In the genomic region with DNA sequence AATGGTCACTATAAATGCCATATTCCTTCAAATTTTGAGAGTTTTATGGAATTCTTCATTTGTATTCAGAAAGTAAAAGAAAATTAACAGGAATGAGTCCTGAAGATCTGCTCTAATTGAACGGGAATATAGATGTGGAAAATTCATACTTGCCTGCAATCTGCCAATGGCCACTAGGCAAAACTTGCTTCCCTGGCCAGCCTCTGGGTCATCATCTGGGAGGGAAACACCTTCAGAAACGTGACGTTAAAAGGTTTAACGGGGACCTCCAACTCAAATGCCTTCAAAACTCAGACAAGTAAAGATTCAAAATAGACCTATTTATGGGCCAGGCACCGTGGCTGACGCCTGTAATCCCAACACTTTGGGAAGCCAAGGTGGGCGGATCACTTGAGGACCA, we compare ENCODE assay signal across 14 cellular contexts. TPM values are rescaled to one million over a fixed set of nuclear protein-coding genes. Genes with fewer than 3 reads are reported as not detected.
A peak's percentile ranks its signal among the peaks of the same experiment; 100 is the strongest.
DNase-seq lines count a peak whose midpoint lies in the region; ATAC-seq, FAIRE-seq and TF ChIP-seq lines count a peak whose summit lies in the region.
"Had no signal": no experiment of that assay in that cellular context is flagged by ENCODE, and none has a peak within 500 bp of the region (broad histone marks: within the 10 kb centered on the region; RNA-seq: fewer than 3 reads in every experiment).

No MANE protein-coding gene starts in this region.

- H3K4me1 Mint-ChIP-seq in neural progenitor cell: no peaks in the 10 kb centered on the region

- no peak overlapping the region for H2BK20ac ChIP-seq in H1 (ENCODE audit: low read length)

- TF ChIP-seq CTCF in DND-41 (IDR thresholded peaks at IDR 0.05; ENCODE audit: borderline replicate concordance, extremely low read depth, low read length, poor library complexity, severe bottlenecking) (peak; percentile 11), LNCAP (IDR thresholded peaks at IDR 0.05) (peak; percentile 16; the same call in 1 of the 2 replicates), H1 (IDR thresholded peaks at IDR 0.05; ENCODE audit: control extremely low read depth in 1 of 3, insufficient read depth in 1 of 3, low read depth in 1 of 3, low read length in 3 of 3) (peak; percentile 34 to 57 (median 42)), neural progenitor cell (IDR thresholded peaks at IDR 0.05) (peak; percentile 53)

- H3F3A ChIP-seq in neural progenitor cell (ENCODE audit: low read depth): no peaks in the 10 kb centered on the region

- H3K4me2 ChIP-seq in DND-41 (ENCODE audit: insufficient read depth, low read length): no peak overlapping the region
- H3K4me2 ChIP-seq in H1 (ENCODE audit: insufficient read depth in 1 of 2, low read depth in 2 of 2, low read length in 2 of 2): no peak overlapping the region
- no peak overlapping the region for H3K4me2 ChIP-seq in neural progenitor cell

- POLR2A ChIA-PET in H1 (lab: Charles Lee; ENCODE audit: partially characterized antibody): interaction anchor here (1.2 kb wide), 1 partner anchor 251 kb away, joined by 3 read pairs; a partner anchor contains a TSS

- no peak overlapping the region for H2BK15ac ChIP-seq in H1 (ENCODE audit: low read length)

- H3K56ac ChIP-seq in H1 (replicated peaks; ENCODE audit: insufficient read length, low read depth, low read length): no peak overlapping the region

- no peak overlapping the region for H2BK12ac ChIP-seq in H1 (ENCODE audit: low read depth, low read length)

- no peak overlapping the region for H2AK5ac ChIP-seq in H1 (ENCODE audit: low read depth, low read length)

- no peaks in the 10 kb centered on the region for H3K4me1 ChIP-seq in DND-41 (ENCODE audit: insufficient read depth, low read length)
- H3K4me1 ChIP-seq in H1 (replicated peaks in 1 of 4; ENCODE audit: control insufficient read depth in 3 of 4, insufficient read depth in 4 of 4, low read length in 3 of 4): no peaks in the 10 kb centered on the region
- H3K4me1 ChIP-seq in neural progenitor cell: no peaks in the 10 kb centered on the region
- H3K4me1 ChIP-seq: ascending aorta, Peyer's patch had no signal

- H3K18ac ChIP-seq in H1 (ENCODE audit: extremely low read depth, low read length): no peak overlapping the region

- H3K9me3 Mint-ChIP-seq in neural progenitor cell: no peaks in the 10 kb centered on the region

- no peaks in the 10 kb centered on the region for H3K79me2 ChIP-seq in DND-41 (ENCODE audit: insufficient read depth, low read length)
- H3K79me2 ChIP-seq in H1 (ENCODE audit: control insufficient read depth in 1 of 2, insufficient read depth in 2 of 2, low read length in 2 of 2): no peaks in the 10 kb centered on the region
- H3K79me2 ChIP-seq in neural progenitor cell (ENCODE audit: low read depth): no peaks in the 10 kb centered on the region

- no peak overlapping the region for H2BK5ac ChIP-seq in H1 (ENCODE audit: low read depth, low read length)

- H3K4me3 Mint-ChIP-seq in neural progenitor cell: no peak overlapping the region

- TF ChIP-seq POLR2A in H1 (IDR thresholded peaks at IDR 0.05; ENCODE audit: control extremely low read depth in 1 of 2, low read depth in 2 of 2, low read length in 2 of 2): no peak

- H3K27ac ChIP-seq in DND-41 (ENCODE audit: low read length) (no peak overlapping the region), H1 (ENCODE audit: low read depth, low read length) (no peak overlapping the region), neural progenitor cell (no peak overlapping the region)
- H3K27ac ChIP-seq: ascending aorta, Peyer's patch had no signal

- no peak overlapping the region for H4K5ac ChIP-seq in H1 (ENCODE audit: insufficient read length, low read depth, low read length)

- WGBS in H1 (ENCODE audit: extremely low coverage in 1 of 2, insufficient coverage in 1 of 2, insufficient read length in 1 of 2, insufficient replicate concordance in 2 of 2, low coverage in 1 of 2, low lambda C conversion rate in 2 of 2, missing lambda C conversion rate in 1 of 2), 2 experiments: 90% methylated on average over 7 of the region's 7 CpGs; no CpG with 5 or more reads in 1 of the 2 experiments

- H3K79me1 ChIP-seq in H1 (ENCODE audit: low read depth, low read length): no peaks in the 10 kb centered on the region

- H3K36me3 ChIP-seq in DND-41 (ENCODE audit: insufficient read depth, low read length) (peaks cover 66% of the 10 kb centered on the region), H1 (ENCODE audit: control insufficient read depth in 2 of 4, insufficient read depth in 4 of 4, low read length in 3 of 4) (peaks cover 2 to 53% (median 17%) of the 10 kb centered on the region in 4 experiments; a peak in 5 of 8 replicates), neural progenitor cell (peaks cover 13% of the 10 kb centered on the region)

- peaks cover 17% of the 10 kb centered on the region for H3K36me3 Mint-ChIP-seq in neural progenitor cell

- no peak overlapping the region for H4K8ac ChIP-seq in H1 (ENCODE audit: extremely low read depth, insufficient read depth, low read length)

- no peak overlapping the region for H2AFZ ChIP-seq in DND-41 (ENCODE audit: low read depth, low read length)
- H2AFZ ChIP-seq in H1 (ENCODE audit: low read length): no peak overlapping the region
- H2AFZ ChIP-seq in neural progenitor cell (replicated peaks): no peak overlapping the region

- H4K20me1 ChIP-seq in DND-41 (ENCODE audit: insufficient read depth, low read length) (no peaks in the 10 kb centered on the region), H1 (replicated peaks in 1 of 2; ENCODE audit: control insufficient read depth in 1 of 2, insufficient read depth in 2 of 2, low read length in 2 of 2) (no peaks in the 10 kb centered on the region), neural progenitor cell (ENCODE audit: low read depth) (no peaks in the 10 kb centered on the region)

- ATAC-seq in DND-41 (ENCODE audit: insufficient read depth, low read depth) (no peak), GM21526 (IDR thresholded peaks at IDR 0.05; ENCODE audit: low FRiP score, unreplicated experiment) (no peak), HG03457 (IDR thresholded peaks at IDR 0.05; ENCODE audit: unreplicated experiment) (no peak)

- DNase-seq in DND-41 (no peak), H1 (ENCODE audit: low read depth in 1 of 2, low spot score in 2 of 2) (no peak), neural progenitor cell (ENCODE audit: low spot score) (peak; percentile 5), NCI-H146 treated with DMSO at 0.1 percent for 48 hours (lab: John Stamatoyannopoulos, UW; ENCODE audit: unreplicated experiment) (no peak)
- DNase-seq in activated naive CD4-positive, alpha-beta T cell treated with Interleukin-2 at 50 U/mL for 16 hours: no peak
- DNase-seq: activated T-cell treated with anti-CD3 and anti-CD28 coated beads, Interleukin-2, amount 50 U/mL, for 1 hour; kidney; NCI-H2171; Peyer's patch had no signal

- peak; percentile 52 to 56 for TF ChIP-seq RAD21 in H1 (IDR thresholded peaks at IDR 0.05 in 1 of 2, conservative IDR thresholded peaks at IDR 0.05 in 1 of 2; ENCODE audit: low read depth in 2 of 2, low read length in 2 of 2)

- H3K27ac Mint-ChIP-seq in neural progenitor cell: no peak overlapping the region

- H3K9me3 ChIP-seq in DND-41 (ENCODE audit: insufficient read depth, low read length, severe bottlenecking): no peaks in the 10 kb centered on the region
- no peaks in the 10 kb centered on the region for H3K9me3 ChIP-seq in H1 (ENCODE audit: insufficient read depth in 2 of 2, low read depth in 1 of 2, low read length in 1 of 2)
- no peaks in the 10 kb centered on the region for H3K9me3 ChIP-seq in neural progenitor cell (ENCODE audit: low read depth)
- H3K9me3 ChIP-seq: ascending aorta, Peyer's patch had no signal

- H2BK120ac ChIP-seq in H1 (replicated peaks; ENCODE audit: low read depth, low read length): no peak overlapping the region

- TF ChIP-seq EP300 in H1 (IDR thresholded peaks at IDR 0.05; ENCODE audit: borderline replicate concordance in 1 of 2, low read depth in 2 of 2, low read length in 2 of 2): no peak

- no peak overlapping the region for H3K14ac ChIP-seq in H1 (ENCODE audit: insufficient read length)

- H3K27me3 Mint-ChIP-seq in neural progenitor cell (ENCODE audit: insufficient read depth, low read depth): no peaks in the 10 kb centered on the region

- no peak for FAIRE-seq in H1 (lab: Jason Lieb, UNC)
- FAIRE-seq: kidney had no signal

- no peak overlapping the region for H3K4ac ChIP-seq in H1 (replicated peaks; ENCODE audit: insufficient read length, low read depth, low read length)

- no peaks in the 10 kb centered on the region for H3K23me2 ChIP-seq in H1 (ENCODE audit: low read depth, low read length)

- H4K91ac ChIP-seq in H1 (replicated peaks; ENCODE audit: insufficient read length, low read length): no peak overlapping the region

- H3K27me3 ChIP-seq in DND-41 (ENCODE audit: insufficient read depth, low read length, poor library complexity): no peaks in the 10 kb centered on the region
- H3K27me3 ChIP-seq in H1 (replicated peaks in 1 of 4; ENCODE audit: control insufficient read depth in 3 of 4, extremely low read depth in 1 of 4, insufficient read depth in 3 of 4, low read length in 3 of 4): no peaks in the 10 kb centered on the region
- H3K27me3 ChIP-seq in neural progenitor cell: no peaks in the 10 kb centered on the region
- H3K27me3 ChIP-seq: ascending aorta, Peyer's patch had no signal

- CTCF ChIA-PET in H1 (lab: Charles Lee; ENCODE audit: partially characterized antibody): interaction anchor here (0.7 to 2.4 kb wide), 5 partner anchors 9 to 140 kb away, joined by 3 to 13 read pairs (median 3); a partner anchor contains a TSS

- H3K9ac ChIP-seq in DND-41 (ENCODE audit: low read depth, low read length) (no peak overlapping the region), H1 (replicated peaks in 1 of 4; ENCODE audit: extremely low read depth in 1 of 4, low read depth in 3 of 4, low read length in 3 of 4) (no peak overlapping the region), neural progenitor cell (no peak overlapping the region)

- no peak overlapping the region for H3K4me3 ChIP-seq in DND-41 (ENCODE audit: low read depth in 1 of 2, low read length in 2 of 2)
- H3K4me3 ChIP-seq in H1 (ENCODE audit: extremely low read depth in 1 of 4, insufficient read depth in 2 of 4, low read depth in 3 of 4, low read length in 4 of 4): no peak overlapping the region
- no peak overlapping the region for H3K4me3 ChIP-seq in neural progenitor cell
- H3K4me3 ChIP-seq: ascending aorta, Peyer's patch had no signal

- no peak overlapping the region for H3K23ac ChIP-seq in H1 (ENCODE audit: insufficient read length)

RNA-seq across cellular contexts. Expression of a gene that starts 21.7 kb away (rescaled TPM):
- 2.7 and 2.8 TPM in 2 replicates for total RNA-seq in H1 (2021; fragmentation: NEBNext Ultra II Directional; extraction: Animal tissue kit (Norgen Biotek cat#: 25700))
- 2.0 and 4.2 TPM in 2 replicates for polyA plus RNA-seq in H1 (2011; rRNA removed)
- 3.0 TPM for polyA plus RNA-seq in H1 (2011; cell fraction: cytosol; rRNA removed)
- polyA plus RNA-seq in H1 (2011; cell fraction: nucleus; rRNA removed): 4.8 TPM
- 2.9 to 3.7 TPM (median 3.2 TPM) in 4 replicates for polyA plus RNA-seq in H1 (2012, experiment 1 of 2)
- polyA plus RNA-seq in H1 (2012, experiment 2 of 2): 0.31 TPM
- polyA plus RNA-seq in H1 (2013, experiment 1 of 2): 3.7 TPM
- polyA plus RNA-seq in H1 (2013, experiment 2 of 2): 3.4 TPM
- 2.2 and 2.5 TPM in 2 replicates for polyA minus RNA-seq in H1 (2011; rRNA and poly(A)+ RNA removed)
- polyA minus RNA-seq in H1 (2011; cell fraction: cytosol; rRNA and poly(A)+ RNA removed): not detected
- 2.7 TPM for polyA minus RNA-seq in H1 (2011; cell fraction: nucleus; rRNA and poly(A)+ RNA removed)
- total RNA-seq in neural progenitor cell (ENCODE audit: low replicate concordance): 3.9 and 6.7 TPM in 2 replicates

RNA-seq across cellular contexts. Expression of a gene that starts 46.6 kb away (rescaled TPM):
- 28.5 and 29.4 TPM in 2 replicates for total RNA-seq in H1 (2021; fragmentation: NEBNext Ultra II Directional; extraction: Animal tissue kit (Norgen Biotek cat#: 25700))
- polyA plus RNA-seq in H1 (2011; rRNA removed): 18.6 and 19.0 TPM in 2 replicates
- 19.4 TPM for polyA plus RNA-seq in H1 (2011; cell fraction: cytosol; rRNA removed)
- 28.4 TPM for polyA plus RNA-seq in H1 (2011; cell fraction: nucleus; rRNA removed)
- 18.8 to 24.0 TPM (median 21.4 TPM) in 4 replicates for polyA plus RNA-seq in H1 (2012, experiment 1 of 2)
- 3.3 TPM for polyA plus RNA-seq in H1 (2012, experiment 2 of 2)
- 14.0 TPM for polyA plus RNA-seq in H1 (2013, experiment 1 of 2)
- polyA plus RNA-seq in H1 (2013, experiment 2 of 2): 14.2 TPM
- 44.7 and 48.5 TPM in 2 replicates for polyA minus RNA-seq in H1 (2011; rRNA and poly(A)+ RNA removed)
- 15.1 TPM for polyA minus RNA-seq in H1 (2011; cell fraction: cytosol; rRNA and poly(A)+ RNA removed)
- polyA minus RNA-seq in H1 (2011; cell fraction: nucleus; rRNA and poly(A)+ RNA removed): 33.8 TPM
- total RNA-seq in neural progenitor cell (ENCODE audit: low replicate concordance): 34.9 and 39.0 TPM in 2 replicates

RNA-seq across cellular contexts. Expression of a gene that starts 57.2 kb away (rescaled TPM):
- total RNA-seq in H1 (2021; fragmentation: NEBNext Ultra II Directional; extraction: Animal tissue kit (Norgen Biotek cat#: 25700)): not detected in 2 replicates
- not detected in 2 replicates for polyA plus RNA-seq in H1 (2011; rRNA removed)
- polyA plus RNA-seq in H1 (2011; cell fraction: cytosol; rRNA removed): not detected
- not detected for polyA plus RNA-seq in H1 (2011; cell fraction: nucleus; rRNA removed)
- polyA plus RNA-seq in H1 (2012, experiment 1 of 2): not detected in 4 replicates
- not detected for polyA plus RNA-seq in H1 (2012, experiment 2 of 2)
- polyA plus RNA-seq in H1 (2013, experiment 1 of 2): not detected
- polyA plus RNA-seq in H1 (2013, experiment 2 of 2): not detected
- polyA minus RNA-seq in H1 (2011; rRNA and poly(A)+ RNA removed): not detected in 2 replicates
- not detected for polyA minus RNA-seq in H1 (2011; cell fraction: cytosol; rRNA and poly(A)+ RNA removed)
- not detected for polyA minus RNA-seq in H1 (2011; cell fraction: nucleus; rRNA and poly(A)+ RNA removed)
- total RNA-seq in neural progenitor cell (ENCODE audit: low replicate concordance): not detected in 2 replicates
- total RNA-seq: ascending aorta, kidney, Peyer's patch had no signal
- polyA plus RNA-seq: esophagus had no signal
